ENCODE assay signal across 8 cellular contexts in genomic region chr11:47161134-47161854, GRCh38. TPM values are rescaled to one million over a fixed set of nuclear protein-coding genes. Genes with fewer than 3 reads are reported as not detected.
DNase-seq lines count a peak whose midpoint lies in the region; ATAC-seq, FAIRE-seq and TF ChIP-seq lines count a peak whose summit lies in the region.

No MANE protein-coding gene starts in this region.

- H3K27ac ChIP-seq in H1 (ENCODE audit: low read depth, low read length) = no peak overlapping the region
- H3K27ac ChIP-seq in mesodermal cell (ENCODE audit: low read depth, low read length, severe bottlenecking) = peak overlapping the region; percentile 23

- POLR2A ChIA-PET in activated CD4-positive, alpha-beta memory T cell treated with anti-CD3 and anti-CD28 coated beads for 36 hours (lab: Charles Lee) = interaction anchor here (0.5 kb wide), 1 partner anchor 80 kb away, joined by 4 read pairs; no protein-coding TSS in a partner anchor
- POLR2A ChIA-PET in H1 (lab: Charles Lee; ENCODE audit: partially characterized antibody) = interaction anchor here (0.9 to 2.9 kb wide), 9 partner anchors 8 to 442 kb away, joined by 3 to 17 read pairs (median 4); partner anchors contain the start of genes ARFGAP2 and F2

- H3K4me2 ChIP-seq in H1 (ENCODE audit: insufficient read depth in 1 of 2, low read depth in 2 of 2, low read length in 2 of 2) = no peak overlapping the region

- H3K79me1 ChIP-seq in H1 (ENCODE audit: low read depth, low read length) = no peaks in the 10 kb centered on the region

- no peak overlapping the region for H3K18ac ChIP-seq in H1 (ENCODE audit: extremely low read depth, low read length)

- H2AFZ ChIP-seq in H1 (ENCODE audit: low read length) = no peak overlapping the region

- intact Hi-C loops in activated CD4-positive, alpha-beta memory T cell treated with anti-CD3 and anti-CD28 coated beads for 36 hours (cut with micrococcal nuclease) = no loop called here

- no peak overlapping the region for H2BK12ac ChIP-seq in H1 (ENCODE audit: low read depth, low read length)

- peaks cover 12% of the 10 kb centered on the region for H3K36me3 Mint-ChIP-seq in activated CD4-positive, alpha-beta memory T cell treated with anti-CD3 and anti-CD28 coated beads for 36 hours

- H2BK15ac ChIP-seq in H1 (ENCODE audit: low read length) = no peak overlapping the region

- no peak overlapping the region for H3K9ac ChIP-seq in H1 (replicated peaks in 1 of 4; ENCODE audit: extremely low read depth in 1 of 4, low read depth in 3 of 4, low read length in 3 of 4)

- peak; percentile 91 to 96 (median 91) for TF ChIP-seq CTCF in H1 (IDR thresholded peaks at IDR 0.05; ENCODE audit: control extremely low read depth in 1 of 3, insufficient read depth in 1 of 3, low read depth in 1 of 3, low read length in 3 of 3)

- H3K79me2 ChIP-seq in H1 (ENCODE audit: control insufficient read depth in 1 of 2, insufficient read depth in 2 of 2, low read length in 2 of 2) = no peaks in the 10 kb centered on the region

- no peak overlapping the region for H3K14ac ChIP-seq in H1 (ENCODE audit: insufficient read length)

- H3K9me3 ChIP-seq in H1 (ENCODE audit: insufficient read depth in 2 of 2, low read depth in 1 of 2, low read length in 1 of 2) = no peaks in the 10 kb centered on the region
- H3K9me3 ChIP-seq in mesodermal cell (ENCODE audit: control insufficient read depth, low read length) = no peaks in the 10 kb centered on the region

- no peaks in the 10 kb centered on the region for H3K4me1 Mint-ChIP-seq in activated CD4-positive, alpha-beta memory T cell treated with anti-CD3 and anti-CD28 coated beads for 36 hours (ENCODE audit: low read depth)
- H3K4me1 Mint-ChIP-seq in stimulated activated naive CD8-positive, alpha-beta T cell treated with anti-CD3 and anti-CD28 coated beads, Interleukin-15, amount 100 ng/mL, for 72 hours = peaks cover 17% of the 10 kb centered on the region

- H3K27me3 Mint-ChIP-seq in activated CD4-positive, alpha-beta memory T cell treated with anti-CD3 and anti-CD28 coated beads for 36 hours = no peaks in the 10 kb centered on the region
- H3K27me3 Mint-ChIP-seq in stimulated activated naive CD8-positive, alpha-beta T cell treated with anti-CD3 and anti-CD28 coated beads, Interleukin-15, amount 100 ng/mL, for 72 hours = no peaks in the 10 kb centered on the region

- no peak for TF ChIP-seq EP300 in H1 (IDR thresholded peaks at IDR 0.05; ENCODE audit: borderline replicate concordance in 1 of 2, low read depth in 2 of 2, low read length in 2 of 2)

- no peaks in the 10 kb centered on the region for H3K23me2 ChIP-seq in H1 (ENCODE audit: low read depth, low read length)

- no peak overlapping the region for H3K56ac ChIP-seq in H1 (replicated peaks; ENCODE audit: insufficient read length, low read depth, low read length)

- no peak overlapping the region for H3K4ac ChIP-seq in H1 (replicated peaks; ENCODE audit: insufficient read length, low read depth, low read length)

- no peak overlapping the region for H2AK5ac ChIP-seq in H1 (ENCODE audit: low read depth, low read length)

- no peak; a peak in 1 of 3 replicates for TF ChIP-seq POLR2A in H1 (IDR thresholded peaks at IDR 0.05; ENCODE audit: control extremely low read depth in 1 of 2, low read depth in 2 of 2, low read length in 2 of 2)

- no peak overlapping the region for H2BK20ac ChIP-seq in H1 (ENCODE audit: low read length)

- H4K91ac ChIP-seq in H1 (replicated peaks; ENCODE audit: insufficient read length, low read length) = no peak overlapping the region

- H3K9me3 Mint-ChIP-seq in activated CD4-positive, alpha-beta memory T cell treated with anti-CD3 and anti-CD28 coated beads for 36 hours = no peaks in the 10 kb centered on the region
- no peaks in the 10 kb centered on the region for H3K9me3 Mint-ChIP-seq in stimulated activated naive CD8-positive, alpha-beta T cell treated with anti-CD3 and anti-CD28 coated beads, Interleukin-15, amount 100 ng/mL, for 72 hours

- WGBS in H1 (ENCODE audit: extremely low coverage in 1 of 2, insufficient coverage in 1 of 2, insufficient read length in 1 of 2, insufficient replicate concordance in 2 of 2, low coverage in 1 of 2, low lambda C conversion rate in 2 of 2, missing lambda C conversion rate in 1 of 2), 2 experiments = 58% methylated on average over 11 of the region's 14 CpGs; no CpG with 5 or more reads in 1 of the 2 experiments
- WGBS in mesodermal cell (ENCODE audit: insufficient coverage in 2 of 2), 2 experiments = 57 to 64% methylated on average over 12 to 14 of the region's 14 CpGs

- no peak overlapping the region for H4K5ac ChIP-seq in H1 (ENCODE audit: insufficient read length, low read depth, low read length)

- H3K4me3 Mint-ChIP-seq in activated CD4-positive, alpha-beta memory T cell treated with anti-CD3 and anti-CD28 coated beads for 36 hours = no peak overlapping the region
- no peak overlapping the region for H3K4me3 Mint-ChIP-seq in stimulated activated naive CD8-positive, alpha-beta T cell treated with anti-CD3 and anti-CD28 coated beads, Interleukin-15, amount 100 ng/mL, for 72 hours

- ATAC-seq in HG02981 (IDR thresholded peaks at IDR 0.05; ENCODE audit: unreplicated experiment) (peak; percentile 56), GM19324 (IDR thresholded peaks at IDR 0.05; ENCODE audit: low FRiP score, unreplicated experiment) (no peak)
- peak; percentile 84 for ATAC-seq in stimulated activated naive CD8-positive, alpha-beta T cell treated with anti-CD3 and anti-CD28 coated beads, Interleukin-15, amount 100 ng/mL, for 72 hours

- H3K4me1 ChIP-seq in H1 (replicated peaks in 1 of 4; ENCODE audit: control insufficient read depth in 3 of 4, insufficient read depth in 4 of 4, low read length in 3 of 4) (no peaks in the 10 kb centered on the region), mesodermal cell (ENCODE audit: control insufficient read depth, insufficient read depth, low read length, poor library complexity, severe bottlenecking) (peaks cover 2% of the 10 kb centered on the region)

- H3K23ac ChIP-seq in H1 (ENCODE audit: insufficient read length) = no peak overlapping the region

- no peak overlapping the region for H2BK120ac ChIP-seq in H1 (replicated peaks; ENCODE audit: low read depth, low read length)

- peak; percentile 88 to 93 for TF ChIP-seq RAD21 in H1 (IDR thresholded peaks at IDR 0.05 in 1 of 2, conservative IDR thresholded peaks at IDR 0.05 in 1 of 2; ENCODE audit: low read depth in 2 of 2, low read length in 2 of 2)

- H3K27me3 ChIP-seq in H1 (replicated peaks in 1 of 4; ENCODE audit: control insufficient read depth in 3 of 4, extremely low read depth in 1 of 4, insufficient read depth in 3 of 4, low read length in 3 of 4) = no peaks in the 10 kb centered on the region

- no peak overlapping the region for H3K27ac Mint-ChIP-seq in activated CD4-positive, alpha-beta memory T cell treated with anti-CD3 and anti-CD28 coated beads for 36 hours
- H3K27ac Mint-ChIP-seq in stimulated activated naive CD8-positive, alpha-beta T cell treated with anti-CD3 and anti-CD28 coated beads, Interleukin-15, amount 100 ng/mL, for 72 hours = peak overlapping the region in 1 of 2 donors; percentile 63

- DNase-seq in GDM1 (lab: John Stamatoyannopoulos, UW) (peak; percentile 39), NCI-H524 treated with DMSO at 0.1 percent for 48 hours (lab: John Stamatoyannopoulos, UW) (peak; percentile 8), H1 (ENCODE audit: low read depth in 1 of 2, low spot score in 2 of 2) (peak in 1 of 2 experiments; percentile 90)
- peak; percentile 68 for DNase-seq in activated CD4-positive, alpha-beta memory T cell treated with anti-CD3 and anti-CD28 coated beads for 36 hours
- peak; percentile 62 to 64 for DNase-seq in stimulated activated naive CD8-positive, alpha-beta T cell treated with anti-CD3 and anti-CD28 coated beads, Interleukin-15, amount 100 ng/mL, for 72 hours

- peaks cover 5 to 18% (median 14%) of the 10 kb centered on the region in 4 experiments; a peak in 6 of 8 replicates for H3K36me3 ChIP-seq in H1 (ENCODE audit: control insufficient read depth in 2 of 4, insufficient read depth in 4 of 4, low read length in 3 of 4)
- H3K36me3 ChIP-seq in mesodermal cell (ENCODE audit: control insufficient read depth, insufficient read depth, low read length) = peaks cover 55% of the 10 kb centered on the region

- H3K4me3 ChIP-seq in H1 (ENCODE audit: extremely low read depth in 1 of 4, insufficient read depth in 2 of 4, low read depth in 3 of 4, low read length in 4 of 4) (no peak overlapping the region), mesodermal cell (ENCODE audit: extremely low read depth, insufficient read depth, low read length, poor library complexity, severe bottlenecking) (no peak overlapping the region)

- CTCF ChIA-PET in activated CD4-positive, alpha-beta memory T cell treated with anti-CD3 and anti-CD28 coated beads for 36 hours (lab: Charles Lee) = interaction anchor here (0.6 to 2.9 kb wide), 16 partner anchors 8 to 296 kb away, joined by 3 to 23 read pairs (median 3); no protein-coding TSS in a partner anchor
- CTCF ChIA-PET in H1 (lab: Charles Lee; ENCODE audit: partially characterized antibody) = interaction anchor here (0.6 to 4.2 kb wide), 29 partner anchors 8 to 437 kb away, joined by 3 to 32 read pairs (median 4); partner anchors contain the start of gene ARFGAP2

- H4K20me1 ChIP-seq in H1 (replicated peaks in 1 of 2; ENCODE audit: control insufficient read depth in 1 of 2, insufficient read depth in 2 of 2, low read length in 2 of 2) = peaks cover 0 to 5% of the 10 kb centered on the region in 2 experiments

- no peak overlapping the region for H2BK5ac ChIP-seq in H1 (ENCODE audit: low read depth, low read length)

- FAIRE-seq in H1 (lab: Jason Lieb, UNC) = peak; percentile 68

- H4K8ac ChIP-seq in H1 (ENCODE audit: extremely low read depth, insufficient read depth, low read length) = no peak overlapping the region; the same call in 1 of the 2 replicates

RNA-seq across cellular contexts. Expression of gene ARFGAP2, which starts 15.4 kb away (rescaled TPM):
- 10 to 100 TPM; 66.5 to 66.6 TPM for total RNA-seq in activated CD4-positive, alpha-beta memory T cell treated with anti-CD3 and anti-CD28 coated beads for 36 hours
- total RNA-seq in H1 (2021; fragmentation: NEBNext Ultra II Directional; extraction: Animal tissue kit (Norgen Biotek cat#: 25700)) = 50.0 and 50.2 TPM in 2 replicates
- polyA plus RNA-seq in H1 (2011; rRNA removed) = 64.0 and 107 TPM in 2 replicates
- polyA plus RNA-seq in H1 (2011; cell fraction: cytosol; rRNA removed) = 87.8 TPM
- polyA plus RNA-seq in H1 (2011; cell fraction: nucleus; rRNA removed) = 162 TPM
- polyA plus RNA-seq in H1 (2012, experiment 1 of 2) = 56.0 to 96.2 TPM (median 61.7 TPM) in 4 replicates
- 155 TPM for polyA plus RNA-seq in H1 (2012, experiment 2 of 2)
- 39.1 TPM for polyA plus RNA-seq in H1 (2013, experiment 1 of 2)
- polyA plus RNA-seq in H1 (2013, experiment 2 of 2) = 37.9 TPM
- polyA minus RNA-seq in H1 (2011; rRNA and poly(A)+ RNA removed) = 98.7 and 104 TPM in 2 replicates
- polyA minus RNA-seq in H1 (2011; cell fraction: cytosol; rRNA and poly(A)+ RNA removed) = 34.2 TPM
- 96.4 TPM for polyA minus RNA-seq in H1 (2011; cell fraction: nucleus; rRNA and poly(A)+ RNA removed)
- 43.9 TPM for polyA plus RNA-seq in mesodermal cell (2013, experiment 1 of 2)
- 48.0 TPM for polyA plus RNA-seq in mesodermal cell (2013, experiment 2 of 2)

RNA-seq across cellular contexts. Expression of gene PACSIN3, which starts 24.9 kb away (rescaled TPM):
- total RNA-seq in activated CD4-positive, alpha-beta memory T cell treated with anti-CD3 and anti-CD28 coated beads for 36 hours = 1 to 10 TPM; 5.3 to 6.0 TPM
- 47.2 and 59.3 TPM in 2 replicates for total RNA-seq in H1 (2021; fragmentation: NEBNext Ultra II Directional; extraction: Animal tissue kit (Norgen Biotek cat#: 25700))
- polyA plus RNA-seq in H1 (2011; rRNA removed) = 23.8 and 40.4 TPM in 2 replicates
- 48.2 TPM for polyA plus RNA-seq in H1 (2011; cell fraction: cytosol; rRNA removed)
- polyA plus RNA-seq in H1 (2011; cell fraction: nucleus; rRNA removed) = 53.1 TPM
- polyA plus RNA-seq in H1 (2012, experiment 1 of 2) = 42.7 to 57.4 TPM (median 54.6 TPM) in 4 replicates
- polyA plus RNA-seq in H1 (2012, experiment 2 of 2) = 30.2 TPM
- 18.7 TPM for polyA plus RNA-seq in H1 (2013, experiment 1 of 2)
- 19.4 TPM for polyA plus RNA-seq in H1 (2013, experiment 2 of 2)
- polyA minus RNA-seq in H1 (2011; rRNA and poly(A)+ RNA removed) = 13.8 and 17.7 TPM in 2 replicates
- polyA minus RNA-seq in H1 (2011; cell fraction: cytosol; rRNA and poly(A)+ RNA removed) = 36.3 TPM
- 25.6 TPM for polyA minus RNA-seq in H1 (2011; cell fraction: nucleus; rRNA and poly(A)+ RNA removed)
- polyA plus RNA-seq in mesodermal cell (2013, experiment 1 of 2) = 41.8 TPM
- 39.0 TPM for polyA plus RNA-seq in mesodermal cell (2013, experiment 2 of 2)

RNA-seq across cellular contexts. Expression of gene DDB2, which starts 53.5 kb away (rescaled TPM):
- total RNA-seq in activated CD4-positive, alpha-beta memory T cell treated with anti-CD3 and anti-CD28 coated beads for 36 hours = 100 to 1,000 TPM; 194 to 198 TPM
- 65.2 and 70.7 TPM in 2 replicates for total RNA-seq in H1 (2021; fragmentation: NEBNext Ultra II Directional; extraction: Animal tissue kit (Norgen Biotek cat#: 25700))
- polyA plus RNA-seq in H1 (2011; rRNA removed) = 97.2 and 112 TPM in 2 replicates
- polyA plus RNA-seq in H1 (2011; cell fraction: cytosol; rRNA removed) = 130 TPM
- 209 TPM for polyA plus RNA-seq in H1 (2011; cell fraction: nucleus; rRNA removed)
- 122 to 126 TPM (median 125 TPM) in 4 replicates for polyA plus RNA-seq in H1 (2012, experiment 1 of 2)
- 123 TPM for polyA plus RNA-seq in H1 (2012, experiment 2 of 2)
- 56.8 TPM for polyA plus RNA-seq in H1 (2013, experiment 1 of 2)
- 53.9 TPM for polyA plus RNA-seq in H1 (2013, experiment 2 of 2)
- 82.9 and 91.7 TPM in 2 replicates for polyA minus RNA-seq in H1 (2011; rRNA and poly(A)+ RNA removed)
- polyA minus RNA-seq in H1 (2011; cell fraction: cytosol; rRNA and poly(A)+ RNA removed) = 45.6 TPM
- 87.7 TPM for polyA minus RNA-seq in H1 (2011; cell fraction: nucleus; rRNA and poly(A)+ RNA removed)
- polyA plus RNA-seq in mesodermal cell (2013, experiment 1 of 2) = 114 TPM
- polyA plus RNA-seq in mesodermal cell (2013, experiment 2 of 2) = 85.5 TPM
